In genomic region chr9:5449521-5450359, GRCh38 we compare ENCODE assay signal across 8 cellular contexts. TPM values are rescaled to one million over a fixed set of nuclear protein-coding genes. Genes with fewer than 3 reads are reported as not detected.
DNase-seq lines count a peak whose midpoint lies in the region; ATAC-seq and TF ChIP-seq lines count a peak whose summit lies in the region.

No MANE protein-coding gene starts in this region.

- TF ChIP-seq CTCF in A673 (conservative IDR thresholded peaks at IDR 0.05; ENCODE audit: low read depth, low read length) (no peak), breast epithelium (IDR thresholded peaks at IDR 0.05) (no peak), mesothelial cell of epicardium (IDR thresholded peaks at IDR 0.05; ENCODE audit: unreplicated experiment) (no peak)

- peaks cover 6% of the 10 kb centered on the region for H3K4me1 Mint-ChIP-seq in mesothelial cell of epicardium

- intact Hi-C loops in A673 (cut with micrococcal nuclease; ENCODE audit: unreplicated experiment) (loop anchor here (2.0 kb wide), 1 partner anchor 141 kb away; no protein-coding TSS in a partner anchor), breast epithelium (cut with DNase I; ENCODE audit: low total_unique reads) (loop anchor here (5.0 kb wide), 1 partner anchor 108 kb away; no protein-coding TSS in a partner anchor)

- CTCF ChIA-PET in A673 (lab: Charles Lee): interaction anchor here (0.6 to 1.1 kb wide), 4 partner anchors 21 to 703 kb away, joined by 3 to 8 read pairs (median 3); no protein-coding TSS in a partner anchor

- peak overlapping the region; percentile 49 for H3K27ac ChIP-seq in A673 (ENCODE audit: low read depth, low read length, poor library complexity, severe bottlenecking)
- no peak overlapping the region for H3K27ac ChIP-seq in HUES6 (ENCODE audit: low read depth, low read length)
- H3K27ac ChIP-seq in breast epithelium: peak overlapping the region; percentile 90 to 93

- no peaks in the 10 kb centered on the region for H3K9me3 Mint-ChIP-seq in mesothelial cell of epicardium

- H3K4me1 ChIP-seq in A673 (ENCODE audit: insufficient read depth, low read length, poor library complexity, severe bottlenecking) (no peaks in the 10 kb centered on the region), HUES6 (ENCODE audit: control insufficient read depth, insufficient read depth, low read length) (peaks cover 3% of the 10 kb centered on the region; the same call in 1 of the 2 replicates), breast epithelium (no peaks in the 10 kb centered on the region)

- H3K9me3 ChIP-seq in A673 (ENCODE audit: low read depth, low read length, poor library complexity, severe bottlenecking) (no peaks in the 10 kb centered on the region), HUES6 (ENCODE audit: control insufficient read depth, insufficient read depth, low read depth, low read length) (no peaks in the 10 kb centered on the region), breast epithelium (no peaks in the 10 kb centered on the region)

- no peaks in the 10 kb centered on the region for H3K36me3 ChIP-seq in A673 (ENCODE audit: insufficient read depth, low read length, poor library complexity, severe bottlenecking)
- H3K36me3 ChIP-seq in HUES6 (ENCODE audit: control insufficient read depth, insufficient read depth, low read length): no peaks in the 10 kb centered on the region
- no peaks in the 10 kb centered on the region for H3K36me3 ChIP-seq in breast epithelium

- H3K4me3 ChIP-seq in A673 (ENCODE audit: low read depth, low read length, poor library complexity, severe bottlenecking) (peak overlapping the region; percentile 60), HUES6 (ENCODE audit: low read depth, low read length) (peak overlapping the region; percentile 53), breast epithelium (peak overlapping the region; percentile 49 to 73 (median 57))

- no peak for ATAC-seq in HG03432 (IDR thresholded peaks at IDR 0.05; ENCODE audit: unreplicated experiment)

- no peak for DNase-seq in A673 (ENCODE audit: low spot score)
- DNase-seq in breast epithelium (ENCODE audit: low spot score in 2 of 2): no peak
- no peak for DNase-seq in mesothelial cell of epicardium (ENCODE audit: low spot score in 2 of 2, unreplicated experiment in 2 of 2)
- no peak for DNase-seq in SIG-M5 treated with dmso at 0.1 percent for 504 hours (lab: John Stamatoyannopoulos, UW; ENCODE audit: unreplicated experiment)
- no peak for DNase-seq in SHP77 treated with DMSO at 0.1 percent for 48 hours (lab: John Stamatoyannopoulos, UW)
- DNase-seq in NCI-H345 (lab: John Stamatoyannopoulos, UW): no peak

- H3K9ac ChIP-seq in HUES6 (ENCODE audit: low read length): no peak overlapping the region

- BruUV-seq in A673 (replicated peaks; lab: Mats Ljungman, UMichigan): no TSS peak

- POLR2A ChIA-PET in A673 (lab: Charles Lee; ENCODE audit: low non-redundant PET): no interaction called here

- no peak for TF ChIP-seq POLR2A in breast epithelium (IDR thresholded peaks at IDR 0.05)

- peaks cover 3% of the 10 kb centered on the region for H3K27me3 Mint-ChIP-seq in mesothelial cell of epicardium (ENCODE audit: low read depth)

- peak overlapping the region; percentile 80 for H3K4me3 Mint-ChIP-seq in mesothelial cell of epicardium

- H3K27me3 ChIP-seq in A673 (replicated peaks; ENCODE audit: insufficient read depth, low read depth, low read length, poor library complexity) (no peaks in the 10 kb centered on the region), HUES6 (ENCODE audit: control insufficient read depth, insufficient read depth, low read length) (peaks cover 10% of the 10 kb centered on the region), breast epithelium (no peaks in the 10 kb centered on the region)

- H3K36me3 Mint-ChIP-seq in mesothelial cell of epicardium: no peaks in the 10 kb centered on the region

- H3K27ac Mint-ChIP-seq in mesothelial cell of epicardium: no peak overlapping the region

RNA-seq across cellular contexts. Expression of gene CD274, which starts 0.6 kb away (rescaled TPM):
- 0.33 and 0.62 TPM in 2 replicates for total RNA-seq in A673 (2021)
- 1 to 10 TPM; 1.6 to 3.1 (median 2.9) TPM for total RNA-seq in breast epithelium
- total RNA-seq in mesothelial cell of epicardium: 0.20 to 0.38 TPM (median 0.29 TPM) in 3 replicates

RNA-seq across cellular contexts. Expression of gene PLGRKT, which starts 12.0 kb away (rescaled TPM):
- total RNA-seq in A673 (2021): 30.9 and 38.4 TPM in 2 replicates
- total RNA-seq in breast epithelium: 10 to 100 TPM; 15.0 to 26.2 (median 16.4) TPM
- total RNA-seq in mesothelial cell of epicardium: 18.2 to 21.7 TPM (median 19.6 TPM) in 3 replicates
